25 cellular contexts compared by ENCODE assay signal in the genomic region with DNA sequence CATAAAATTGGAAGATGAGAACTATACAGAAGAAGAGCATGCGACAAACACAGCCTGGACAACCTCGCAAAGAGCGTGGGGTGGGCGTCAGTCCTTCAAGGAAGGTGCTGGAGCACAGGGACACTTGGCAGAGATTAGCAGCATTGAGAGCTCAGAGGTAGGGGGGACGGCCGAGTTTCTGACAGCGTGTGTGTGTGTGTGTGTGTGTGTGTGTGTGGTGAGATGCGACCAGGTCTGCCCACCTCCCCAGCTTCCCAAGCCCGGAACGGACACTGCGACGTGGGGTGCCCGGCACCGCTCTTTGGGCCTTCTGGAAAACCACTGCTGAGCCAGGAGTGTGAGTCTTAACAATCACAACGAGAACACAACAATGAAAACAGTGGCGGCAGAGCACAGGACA.
"Had no signal": no experiment of that assay in that cellular context is flagged by ENCODE, and none has a peak within 500 bp of the region (broad histone marks: within the 10 kb centered on the region; RNA-seq: fewer than 3 reads in every experiment).

No MANE protein-coding gene starts in this region.

- H3K4me1 ChIP-seq: SJSA1 had no signal

- ATAC-seq: K562 had no signal

- H3K9me3 ChIP-seq: SJSA1 had no signal

- H3K27ac ChIP-seq: HL-60, KMS-11, SJSA1, SK-N-MC had no signal

- H3K36me3 ChIP-seq: SJSA1 had no signal

- H3K9me3 Mint-ChIP-seq: IgD-negative memory B cell had no signal

- H3K4me3 ChIP-seq: K562, SJSA1, SK-N-MC had no signal

- DNase-seq: Kasumi-1, MM.1S, NCI-H1048, NCI-H1105, NCI-H1417, NCI-H1436 treated with DMSO at 0.1 percent for 48 hours, NCI-H1694, NCI-H1930, NCI-H2081, NCI-H2107, NCI-H226, NCI-H446, NCI-H510A, NCI-H524 treated with DMSO at 0.1 percent for 48 hours, NCI-H69, NCI-H774, Right ventricle myocardium superior, RPMI8226, SIG-M5 had no signal

- H3K27ac Mint-ChIP-seq: IgD-negative memory B cell had no signal

- H3K4me3 Mint-ChIP-seq: IgD-negative memory B cell had no signal

- H3K9ac ChIP-seq: KMS-11 had no signal

- H3K4me1 Mint-ChIP-seq: IgD-negative memory B cell had no signal
